In the genomic region with DNA sequence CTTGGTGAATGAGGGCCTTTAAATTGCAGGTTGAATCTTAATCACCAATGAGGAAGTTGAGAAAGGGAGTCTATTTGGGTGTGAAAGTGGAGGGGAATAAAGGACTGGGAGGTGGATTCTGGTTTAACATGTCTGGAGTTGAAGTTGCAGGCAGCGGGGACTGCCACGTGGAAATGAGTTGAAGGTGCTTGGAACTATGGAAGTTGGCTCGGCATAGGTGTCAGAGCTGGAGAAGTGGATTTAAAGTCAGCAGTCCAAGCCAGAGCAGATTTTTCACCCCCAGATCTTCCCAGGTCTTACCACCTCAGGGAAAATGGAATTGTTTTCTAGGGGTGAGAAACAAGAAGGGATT, we compare ENCODE assay signal across 1 cellular context.
TF ChIP-seq lines count a peak whose summit lies in the region.

No MANE protein-coding gene starts in this region.

TF ChIP-seq in endothelial cell of umbilical vein, 7 proteins besides CTCF, POLR2A, EP300 and RAD21:
- TF ChIP-seq EZH2 (IDR thresholded peaks at IDR 0.05; ENCODE audit: borderline replicate concordance, low read depth, low read length, severe bottlenecking) (no peak), POLR2AphosphoS5 (IDR thresholded peaks at IDR 0.05; ENCODE audit: insufficient read depth, low read depth, low read length) (no peak), FOS (IDR thresholded peaks at IDR 0.05; ENCODE audit: borderline replicate concordance, insufficient read depth, low read length) (no peak), JUN (IDR thresholded peaks at IDR 0.05; ENCODE audit: borderline replicate concordance, insufficient read depth, insufficient read length, low read depth) (no peak), MYC (IDR thresholded peaks at IDR 0.05; ENCODE audit: low read depth, low read length) (no peak)
